In the genomic region with DNA sequence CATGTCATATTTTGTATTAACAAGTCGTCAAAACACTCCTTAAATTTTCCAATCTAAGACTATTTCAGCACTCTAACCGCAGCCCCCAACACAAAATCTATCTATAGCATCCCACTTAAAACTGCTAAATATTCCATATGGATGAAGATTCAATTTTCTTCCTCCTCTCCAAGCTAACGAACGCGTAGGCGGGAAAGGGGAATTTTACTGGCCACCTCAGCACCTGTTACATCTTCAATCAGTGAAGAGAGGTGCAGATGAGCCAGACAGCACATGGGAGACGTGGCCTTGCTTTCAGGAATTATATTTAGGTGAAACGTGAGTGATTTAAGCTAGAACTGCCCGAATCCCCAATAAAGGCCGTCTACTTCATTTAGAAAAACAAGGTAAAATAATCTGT, we compare ENCODE assay signal across 8 cellular contexts. TPM values are rescaled to one million over a fixed set of nuclear protein-coding genes. Genes with fewer than 3 reads are reported as not detected.
DNase-seq lines count a peak whose midpoint lies in the region; ATAC-seq, FAIRE-seq and TF ChIP-seq lines count a peak whose summit lies in the region.

No MANE protein-coding gene starts in this region.

- H3K9me3 ChIP-seq in CD4-positive, alpha-beta memory T cell (ENCODE audit: control insufficient read depth in 1 of 2, low read length in 2 of 2) = no peaks in the 10 kb centered on the region
- no peaks in the 10 kb centered on the region for H3K9me3 ChIP-seq in HUES6 (ENCODE audit: control insufficient read depth, insufficient read depth, low read depth, low read length)
- no peaks in the 10 kb centered on the region for H3K9me3 ChIP-seq in neutrophil

- H3K9me3 Mint-ChIP-seq in CD4-positive, alpha-beta memory T cell = no peaks in the 10 kb centered on the region

- H3K4me1 Mint-ChIP-seq in CD4-positive, alpha-beta memory T cell = peaks cover 24 to 48% (median 31%) of the 10 kb centered on the region in 4 donors

- intact Hi-C loops in CD4-positive, alpha-beta memory T cell (cut with micrococcal nuclease) = loop anchor here (2.0 to 5.0 kb wide), 4 partner anchors 47 to 937 kb away; a partner anchor contains a TSS

- POLR2A ChIA-PET in CD4-positive, alpha-beta memory T cell (lab: Charles Lee; ENCODE audit: partially characterized antibody) = interaction anchor here (1.9 to 3.0 kb wide), 5 partner anchors 12 to 76 kb away, joined by 5 to 31 read pairs (median 11); a partner anchor contains a TSS

- no peaks in the 10 kb centered on the region for H3K27me3 Mint-ChIP-seq in CD4-positive, alpha-beta memory T cell

- H3K27ac ChIP-seq in CD4-positive, alpha-beta memory T cell (ENCODE audit: low read depth, low read length) = peak overlapping the region; percentile 97
- H3K27ac ChIP-seq in HUES6 (ENCODE audit: low read depth, low read length) (peak overlapping the region; percentile 94), neutrophil (peak overlapping the region; percentile 93)

- peak overlapping the region; percentile 98 for H3K9ac ChIP-seq in HUES6 (ENCODE audit: low read length)

- no peak overlapping the region for H3K27ac Mint-ChIP-seq in CD4-positive, alpha-beta memory T cell

- no peaks in the 10 kb centered on the region for H3K36me3 ChIP-seq in CD4-positive, alpha-beta memory T cell (ENCODE audit: insufficient read depth, low read length)
- peaks cover 13% of the 10 kb centered on the region for H3K36me3 ChIP-seq in HUES6 (ENCODE audit: control insufficient read depth, insufficient read depth, low read length)
- peaks cover 1% of the 10 kb centered on the region for H3K36me3 ChIP-seq in neutrophil

- no peak for DNase-seq in CD4-positive, alpha-beta memory T cell
- DNase-seq in choroid plexus epithelial cell (ENCODE audit: low read depth) (no peak), NCI-H2196 treated with DMSO at 0.1 percent for 48 hours (lab: John Stamatoyannopoulos, UW; ENCODE audit: unreplicated experiment) (no peak), GDM1 (lab: John Stamatoyannopoulos, UW) (no peak), urothelium cell line (ENCODE audit: low spot score) (no peak)

- no peak overlapping the region for H3K4me3 Mint-ChIP-seq in CD4-positive, alpha-beta memory T cell

- CTCF ChIA-PET in CD4-positive, alpha-beta memory T cell (lab: Charles Lee; ENCODE audit: partially characterized antibody) = interaction anchor here (3.1 to 7.3 kb wide), 2 partner anchors 12 to 19 kb away, joined by 15 to 72 read pairs; no protein-coding TSS in a partner anchor

- no peak for ATAC-seq in GM21528 (IDR thresholded peaks at IDR 0.05; ENCODE audit: low FRiP score, unreplicated experiment)

- H3K4me1 ChIP-seq in CD4-positive, alpha-beta memory T cell (ENCODE audit: insufficient read depth, low read length) = peaks cover 61% of the 10 kb centered on the region
- H3K4me1 ChIP-seq in HUES6 (ENCODE audit: control insufficient read depth, insufficient read depth, low read length) (peaks cover 35% of the 10 kb centered on the region), neutrophil (ENCODE audit: control insufficient read depth in 1 of 2, insufficient read depth in 1 of 2, low read depth in 1 of 2, low read length in 1 of 2) (peaks cover 29 to 30% of the 10 kb centered on the region in 2 experiments)

- peak overlapping the region; percentile 57 to 72 for H3K4me3 ChIP-seq in CD4-positive, alpha-beta memory T cell (ENCODE audit: low read length in 2 of 2)
- H3K4me3 ChIP-seq in HUES6 (ENCODE audit: low read depth, low read length) = peak overlapping the region; percentile 96
- H3K4me3 ChIP-seq in choroid plexus epithelial cell (ENCODE audit: low read depth, low read length) = peak overlapping the region; percentile 85
- peak overlapping the region; percentile 82 to 89 for H3K4me3 ChIP-seq in neutrophil (ENCODE audit: low read depth in 1 of 2, low read length in 1 of 2)

- TF ChIP-seq CTCF in choroid plexus epithelial cell (conservative IDR thresholded peaks at IDR 0.05; ENCODE audit: low read depth, low read length) (no peak), neutrophil (IDR thresholded peaks at IDR 0.05) (no peak)

- H3K27me3 ChIP-seq in CD4-positive, alpha-beta memory T cell (ENCODE audit: insufficient read depth, low read length) = no peaks in the 10 kb centered on the region
- no peaks in the 10 kb centered on the region for H3K27me3 ChIP-seq in HUES6 (ENCODE audit: control insufficient read depth, insufficient read depth, low read length)
- H3K27me3 ChIP-seq in neutrophil = no peaks in the 10 kb centered on the region

- FAIRE-seq in urothelium cell line (lab: Jason Lieb, UNC) = no peak

- peaks cover 4 to 20% of the 10 kb centered on the region in 2 donors for H3K36me3 Mint-ChIP-seq in CD4-positive, alpha-beta memory T cell

RNA-seq across cellular contexts. Expression of a gene that starts 1.1 kb away (rescaled TPM):
- 10 to 100 TPM; 94.1 to 96.3 TPM for total RNA-seq in CD4-positive, alpha-beta memory T cell
- polyA plus RNA-seq in CD4-positive, alpha-beta memory T cell = 10 to 100 TPM in 1 of 2 donors, 1 to 10 TPM in 1; 9.5 to 15.9 TPM
